Comparison of ENCODE assay signal across 8 cellular contexts in the genomic region with DNA sequence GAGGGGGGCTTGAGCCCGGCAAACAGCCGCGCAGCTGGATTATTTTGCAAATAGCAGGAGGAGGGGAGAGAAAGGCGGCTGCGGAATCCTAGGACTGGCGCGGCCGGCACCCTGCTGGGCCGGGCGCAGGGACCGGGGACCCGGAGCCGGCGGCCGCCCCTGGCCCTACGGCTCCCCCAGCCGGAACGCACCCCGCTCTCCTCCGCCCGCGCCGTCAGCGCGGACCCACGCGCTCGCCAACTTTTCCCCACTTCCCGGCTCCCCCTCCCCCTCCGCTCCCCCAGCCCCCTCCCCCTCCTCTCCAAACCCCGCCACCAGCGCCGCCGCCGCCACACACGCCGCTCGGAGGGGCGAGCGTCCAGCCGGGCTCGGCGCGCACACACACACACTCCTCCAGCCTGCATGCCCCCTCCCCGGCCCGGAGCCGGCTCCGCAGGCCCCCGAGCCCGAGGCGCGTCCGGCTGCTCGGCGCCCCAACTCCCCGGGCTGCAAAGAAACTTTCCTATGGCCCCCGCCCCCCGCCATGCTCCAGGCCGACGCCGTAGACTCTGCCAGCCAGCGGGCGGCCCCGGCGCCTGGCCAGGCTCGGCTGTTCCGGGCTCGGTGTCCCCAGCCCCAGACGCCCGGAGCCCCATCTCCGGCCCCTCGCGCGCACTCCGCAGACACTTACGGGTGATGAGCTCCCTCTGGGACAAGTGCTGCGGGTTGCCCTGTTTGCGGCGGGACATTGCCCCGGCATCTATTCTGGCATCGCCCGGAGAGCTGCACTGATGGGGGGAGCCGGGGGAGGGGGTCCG. TPM values are rescaled to one million over a fixed set of nuclear protein-coding genes. Genes with fewer than 3 reads are reported as not detected.
DNase-seq lines count a peak whose midpoint lies in the region; TF ChIP-seq lines count a peak whose summit lies in the region.

No MANE protein-coding gene starts in this region.

- in situ Hi-C loops in GM23248 (cut with MboI) = loop anchor here (25.0 kb wide), 1 partner anchor 1133 kb away; no protein-coding TSS in a partner anchor

- no peak overlapping the region for H3K23ac ChIP-seq in neuronal stem cell (ENCODE audit: low read depth, low read length, poor library complexity)

- H3K79me1 ChIP-seq in neuronal stem cell (ENCODE audit: low read depth, low read length) = no peaks in the 10 kb centered on the region

- H3K18ac ChIP-seq in neuronal stem cell (ENCODE audit: low read length) = peak overlapping the region; percentile 62

- TF ChIP-seq CTCF in colonic mucosa (IDR thresholded peaks at IDR 0.05) = no peak

- no peak overlapping the region for H2BK120ac ChIP-seq in neuronal stem cell (ENCODE audit: low read depth, low read length)

- no peak overlapping the region for H3K9ac ChIP-seq in GM23248
- H3K9ac ChIP-seq in colonic mucosa (ENCODE audit: low read depth in 2 of 2, low read length in 2 of 2) = peak overlapping the region in 1 of 2 donors; percentile 51
- peak overlapping the region; percentile 50 for H3K9ac ChIP-seq in neuronal stem cell (ENCODE audit: low read depth, low read length, poor library complexity)

- H3K27ac ChIP-seq in GM23248 (no peak overlapping the region), colonic mucosa (peak overlapping the region; percentile 85), neuronal stem cell (replicated peaks; ENCODE audit: low read length) (no peak overlapping the region)

- H3K4ac ChIP-seq in neuronal stem cell (ENCODE audit: low read length) = no peak overlapping the region

- no peaks in the 10 kb centered on the region for H3K79me2 ChIP-seq in GM23248 (ENCODE audit: insufficient read depth)

- no peaks in the 10 kb centered on the region for H4K20me1 ChIP-seq in GM23248 (ENCODE audit: insufficient read depth)

- H3K4me3 ChIP-seq in GM23248 = peak overlapping the region; percentile 70; the same call in 1 of the 2 replicates
- H3K4me3 ChIP-seq in colonic mucosa = peak overlapping the region; percentile 56
- H3K4me3 ChIP-seq in neuronal stem cell (ENCODE audit: low read length in 2 of 2) = peak overlapping the region in 1 of 2 donors; percentile 75

- 1 to 2% methylated on average over 51 to 77 of the region's 84 CpGs for WGBS in GM23248 (ENCODE audit: low coverage in 1 of 2, low lambda C conversion rate in 2 of 2, missing lambda C conversion rate in 2 of 2), 2 experiments
- no CpG with 5 or more reads among the region's 84 CpGs for WGBS in neuronal stem cell (ENCODE audit: extremely low coverage in 2 of 2, insufficient read length in 2 of 2, insufficient replicate concordance in 1 of 2), 2 donors

- H2AFZ ChIP-seq in GM23248 (no peak overlapping the region), neuronal stem cell (ENCODE audit: low read length) (peak overlapping the region; percentile 83)

- DNase-seq in GM23248 (peak; percentile 9), NCI-H510A (lab: John Stamatoyannopoulos, UW) (peak; percentile 13), colonic mucosa (no peak), neuronal stem cell (ENCODE audit: low spot score) (no peak), HUDEP-2 (lab: John Stamatoyannopoulos, UW; ENCODE audit: unreplicated experiment in 76 of 76) (no peak), H4 (ENCODE audit: low spot score) (no peak), NCI-H1048 (lab: John Stamatoyannopoulos, UW) (no peak), HuH-7 (ENCODE audit: low spot score) (no peak)

- H3K9me2 ChIP-seq in GM23248 (ENCODE audit: insufficient read depth) = no peaks in the 10 kb centered on the region

- H3K36me3 ChIP-seq in GM23248 (ENCODE audit: low read depth) (no peaks in the 10 kb centered on the region), colonic mucosa (no peaks in the 10 kb centered on the region), neuronal stem cell (replicated peaks in 1 of 2; ENCODE audit: control insufficient read depth in 2 of 2, insufficient read depth in 2 of 2, low read length in 2 of 2) (no peaks in the 10 kb centered on the region)

- H3K4me2 ChIP-seq in GM23248 (ENCODE audit: unreplicated experiment) = peak overlapping the region; percentile 77
- peak overlapping the region; percentile 99 for H3K4me2 ChIP-seq in neuronal stem cell (ENCODE audit: insufficient read depth, low read length, poor library complexity, severe bottlenecking)

- intact Hi-C loops in colonic mucosa (cut with DNase I) = no loop called here

- no peak overlapping the region for H2BK15ac ChIP-seq in neuronal stem cell (ENCODE audit: low read length)

- H2AK5ac ChIP-seq in neuronal stem cell (ENCODE audit: low read depth, low read length) = no peak overlapping the region

- H3K4me1 ChIP-seq in GM23248 (ENCODE audit: insufficient read depth) = peaks cover 13% of the 10 kb centered on the region; the same call in 1 of the 2 replicates
- H3K4me1 ChIP-seq in colonic mucosa = no peaks in the 10 kb centered on the region
- H3K4me1 ChIP-seq in neuronal stem cell (ENCODE audit: control insufficient read depth in 2 of 2, insufficient read depth in 1 of 2, low read depth in 1 of 2, low read length in 2 of 2) = peaks cover 9 to 12% of the 10 kb centered on the region in 2 donors

- H2BK12ac ChIP-seq in neuronal stem cell (ENCODE audit: low read length) = no peak overlapping the region

- H3K14ac ChIP-seq in neuronal stem cell (ENCODE audit: low read length) = no peak overlapping the region

- no peaks in the 10 kb centered on the region; the same call in 1 of the 2 replicates for H3F3A ChIP-seq in GM23248 (ENCODE audit: insufficient read depth)

- H4K8ac ChIP-seq in neuronal stem cell (ENCODE audit: low read depth, low read length) = no peak overlapping the region

- no peak overlapping the region for H2BK5ac ChIP-seq in neuronal stem cell (ENCODE audit: low read length)

- H3K9me3 ChIP-seq in GM23248 (ENCODE audit: low read depth) = no peaks in the 10 kb centered on the region
- H3K9me3 ChIP-seq in colonic mucosa = no peaks in the 10 kb centered on the region
- H3K9me3 ChIP-seq in neuronal stem cell (replicated peaks in 1 of 2; ENCODE audit: control insufficient read depth in 2 of 2, insufficient read depth in 1 of 2, low read depth in 1 of 2, low read length in 2 of 2) = no peaks in the 10 kb centered on the region

- H3K27me3 ChIP-seq in GM23248 (replicated peaks; ENCODE audit: insufficient read depth) (peaks cover 86% of the 10 kb centered on the region), colonic mucosa (peaks cover 16% of the 10 kb centered on the region), neuronal stem cell (ENCODE audit: control insufficient read depth in 3 of 3, insufficient read depth in 3 of 3, low read depth in 1 of 3, low read length in 3 of 3) (peaks cover 24 to 93% (median 68%) of the 10 kb centered on the region in 3 experiments)

- H4K91ac ChIP-seq in neuronal stem cell (ENCODE audit: low read depth, low read length, poor library complexity) = no peak overlapping the region

RNA-seq across cellular contexts. Expression of a gene that starts 1.3 kb away (rescaled TPM):
- not detected in 2 replicates for total RNA-seq in GM23248 (2014; rRNA removed; shearing (Covaris generic))
- polyA plus RNA-seq in GM23248 (2016; fragmentation: Nextera tagmentation; extraction: Ambion mirVana) = not detected in 2 replicates
- 10 to 100 TPM in 1 of 2 donors, 1 to 10 TPM in 1; 5.6 to 10.4 TPM for total RNA-seq in colonic mucosa
- polyA plus RNA-seq in neuronal stem cell (2013, experiment 1 of 2) = 0.77 TPM
- polyA plus RNA-seq in neuronal stem cell (2013, experiment 2 of 2) = 0.90 TPM
- 0.90 and 1.4 TPM in 2 replicates for total RNA-seq in H4 (2014; rRNA removed; shearing (Covaris generic))

Comparison
In these comparisons a context has a peak if more than half of its experiments do, and no peak if none do; other contexts are left out.
1. DNase-seq: peak in GM23248 (single experiment) and NCI-H510A (single experiment); none in colonic mucosa (single experiment), neuronal stem cell (single experiment), HUDEP-2 (0 of 76), H4 (single experiment), NCI-H1048 (single experiment) and HuH-7 (single experiment).